In genomic region chr3:127108796-127109195, GRCh38 we compare ENCODE assay signal across 18 cellular contexts.
A peak's percentile ranks its signal among the peaks of the same experiment; 100 is the strongest.
DNase-seq lines count a peak whose midpoint lies in the region; ATAC-seq, FAIRE-seq and TF ChIP-seq lines count a peak whose summit lies in the region.
"Had no signal": no experiment of that assay in that cellular context is flagged by ENCODE, and none has a peak within 500 bp of the region (broad histone marks: within the 10 kb centered on the region; RNA-seq: fewer than 3 reads in every experiment).

No MANE protein-coding gene starts in this region.

- H3K36me3 Mint-ChIP-seq in activated CD8-positive, alpha-beta memory T cell treated with anti-CD3 and anti-CD28 coated beads, Interleukin-2, amount 10 ng/mL, durations not matched to agents 7 days and 5 days, result no peaks in the 10 kb centered on the region
- H3K36me3 Mint-ChIP-seq: CD4-positive, alpha-beta memory T cell had no signal

- intact Hi-C loops in stomach (cut with DNase I; ENCODE audit: low total_unique reads) (no loop called here), spleen (cut with DNase I; ENCODE audit: low total_unique reads) (no loop called here)

- POLR2A ChIA-PET in RWPE1 (lab: Yijun Ruan, JAX; ENCODE audit: low non-redundant PET), result no interaction called here

- no peak overlapping the region for H4K5ac ChIP-seq in mesendoderm (ENCODE audit: low read length)

- peak overlapping the region; percentile 53 for H3K27ac ChIP-seq in RWPE1
- no peak overlapping the region for H3K27ac ChIP-seq in mesendoderm (ENCODE audit: low read depth, low read length)
- H3K27ac ChIP-seq in stomach, result no peak overlapping the region
- no peak overlapping the region for H3K27ac ChIP-seq in spleen
- H3K27ac ChIP-seq: HL-60 had no signal

- H3K9me3 ChIP-seq in stomach (peaks cover 6 to 26% (median 23%) of the 10 kb centered on the region in 4 donors), spleen (peaks cover 2 to 29% (median 28%) of the 10 kb centered on the region in 8 donors)

- H3K27me3 ChIP-seq in bronchial epithelial cell (ENCODE audit: control insufficient read depth, insufficient read depth, low read length), result no peaks in the 10 kb centered on the region
- no peaks in the 10 kb centered on the region for H3K27me3 ChIP-seq in mesendoderm (ENCODE audit: insufficient read depth, low read length, poor library complexity)
- H3K27me3 ChIP-seq in stomach, result no peaks in the 10 kb centered on the region
- H3K27me3 ChIP-seq in spleen (replicated peaks in 1 of 7), result no peaks in the 10 kb centered on the region

- TF ChIP-seq EP300 in stomach (IDR thresholded peaks at IDR 0.05), result no peak

- no peak overlapping the region for H2BK5ac ChIP-seq in mesendoderm (ENCODE audit: low read length)

- H3K23ac ChIP-seq in mesendoderm (ENCODE audit: low read length), result no peak overlapping the region

- no peaks in the 10 kb centered on the region for H3K4me1 ChIP-seq in mesendoderm (ENCODE audit: control insufficient read depth, low read depth, low read length)
- H3K4me1 ChIP-seq in stomach, result no peaks in the 10 kb centered on the region
- no peaks in the 10 kb centered on the region for H3K4me1 ChIP-seq in spleen
- H3K4me1 ChIP-seq: HAP-1 had no signal

- no peak overlapping the region for H3K4me2 ChIP-seq in mesendoderm (ENCODE audit: low read length)

- H4K8ac ChIP-seq in mesendoderm (ENCODE audit: low read depth, low read length), result no peak overlapping the region

- peak; percentile 28 for FAIRE-seq in bronchial epithelial cell (lab: Jason Lieb, UNC)
- FAIRE-seq: HTR-8/SVneo had no signal

- no peaks in the 10 kb centered on the region for H3K79me1 ChIP-seq in mesendoderm (ENCODE audit: low read length)

- no peak overlapping the region for H3K9ac ChIP-seq in mesendoderm (ENCODE audit: low read length)

- H3K4me3 ChIP-seq in bronchial epithelial cell (ENCODE audit: low read depth, low read length) (no peak overlapping the region), mesendoderm (ENCODE audit: low read length) (no peak overlapping the region), stomach (no peak overlapping the region), spleen (no peak overlapping the region)
- H3K4me3 ChIP-seq: HAP-1 had no signal

- H3K27me3 Mint-ChIP-seq in activated CD8-positive, alpha-beta memory T cell treated with anti-CD3 and anti-CD28 coated beads, Interleukin-2, amount 10 ng/mL, durations not matched to agents 7 days and 5 days, result peaks cover 2% of the 10 kb centered on the region

- TF ChIP-seq POLR2A in stomach (IDR thresholded peaks at IDR 0.05) (no peak), spleen (IDR thresholded peaks at IDR 0.05) (no peak)

- TF ChIP-seq CTCF in RWPE1 (conservative IDR thresholded peaks at IDR 0.05; ENCODE audit: low read depth) (no peak), bronchial epithelial cell (IDR thresholded peaks at IDR 0.05; ENCODE audit: insufficient read depth, low read length, severe bottlenecking) (no peak), stomach (IDR thresholded peaks at IDR 0.05) (no peak), spleen (IDR thresholded peaks at IDR 0.05 in 8 of 11, conservative IDR thresholded peaks at IDR 0.05 in 3 of 11) (no peak)

- DNase-seq in RWPE1 (ENCODE audit: low spot score) (no peak), bronchial epithelial cell (ENCODE audit: low read depth) (no peak), mesendoderm (peak; percentile 50), stomach (peak; percentile 1), spleen (no peak)
- no peak for DNase-seq in activated CD8-positive, alpha-beta memory T cell treated with anti-CD3 and anti-CD28 coated beads, Interleukin-2, amount 10 ng/mL, durations not matched to agents 7 days and 5 days
- DNase-seq: Calu3; CD4-positive, alpha-beta memory T cell; NCI-H1417 treated with DMSO at 0.1 percent for 48 hours; NCI-H2171 treated with DMSO at 0.1 percent for 48 hours; NCI-H446 treated with DMSO at 0.1 percent for 48 hours; NCI-H748 treated with DMSO at 0.1 percent for 48 hours; OCI-M1; SIG-M5 had no signal

- H3K9me3 Mint-ChIP-seq in activated CD8-positive, alpha-beta memory T cell treated with anti-CD3 and anti-CD28 coated beads, Interleukin-2, amount 10 ng/mL, durations not matched to agents 7 days and 5 days (ENCODE audit: low read depth), result peaks cover 3% of the 10 kb centered on the region

- no CpG with 5 or more reads among the region's 1 CpG for WGBS in mesendoderm (ENCODE audit: extremely low coverage, insufficient coverage, low lambda C conversion rate)
- 86 to 100% (median 97%) methylated on average over 1 of the region's 1 CpG for WGBS in stomach, 5 donors
- 84 to 100% (median 100%) methylated on average over 1 of the region's 1 CpG for WGBS in spleen, 5 donors

- no peak overlapping the region for H3K56ac ChIP-seq in mesendoderm (ENCODE audit: low read length)

- H2BK120ac ChIP-seq in mesendoderm (ENCODE audit: low read depth, low read length), result no peak overlapping the region

- CTCF ChIA-PET in RWPE1 (lab: Yijun Ruan, JAX), result interaction anchor here (0.6 to 0.7 kb wide), 2 partner anchors 13 to 653 kb away, joined by 3 to 5 read pairs; no protein-coding TSS in a partner anchor
- CTCF ChIA-PET in activated CD8-positive, alpha-beta memory T cell treated with anti-CD3 and anti-CD28 coated beads, Interleukin-2, amount 10 ng/mL, durations not matched to agents 7 days and 5 days (lab: Charles Lee), result no interaction called here

- no peak overlapping the region for H2AK5ac ChIP-seq in mesendoderm (ENCODE audit: low read length)

- H3K18ac ChIP-seq in mesendoderm (ENCODE audit: low read length), result no peak overlapping the region

- H3K4me3 Mint-ChIP-seq in activated CD8-positive, alpha-beta memory T cell treated with anti-CD3 and anti-CD28 coated beads, Interleukin-2, amount 10 ng/mL, durations not matched to agents 7 days and 5 days, result no peak overlapping the region
- H3K4me3 Mint-ChIP-seq: CD4-positive, alpha-beta memory T cell had no signal

- H3K36me3 ChIP-seq in bronchial epithelial cell (ENCODE audit: control insufficient read depth, insufficient read depth, low read length) (no peaks in the 10 kb centered on the region), mesendoderm (ENCODE audit: control insufficient read depth, insufficient read depth, low read length) (no peaks in the 10 kb centered on the region), stomach (no peaks in the 10 kb centered on the region), spleen (no peaks in the 10 kb centered on the region)
- H3K36me3 ChIP-seq: HAP-1 had no signal

- H2BK15ac ChIP-seq in mesendoderm (replicated peaks; ENCODE audit: low read depth), result no peak overlapping the region

- ATAC-seq in GM21619 (IDR thresholded peaks at IDR 0.05; ENCODE audit: unreplicated experiment), result no peak
- ATAC-seq in activated CD8-positive, alpha-beta memory T cell treated with anti-CD3 and anti-CD28 coated beads, Interleukin-2, amount 10 ng/mL, durations not matched to agents 7 days and 5 days, result no peak

- H3K4me1 Mint-ChIP-seq in activated CD8-positive, alpha-beta memory T cell treated with anti-CD3 and anti-CD28 coated beads, Interleukin-2, amount 10 ng/mL, durations not matched to agents 7 days and 5 days, result no peaks in the 10 kb centered on the region
- H3K4me1 Mint-ChIP-seq: CD4-positive, alpha-beta memory T cell had no signal

- no peak overlapping the region for H3K27ac Mint-ChIP-seq in activated CD8-positive, alpha-beta memory T cell treated with anti-CD3 and anti-CD28 coated beads, Interleukin-2, amount 10 ng/mL, durations not matched to agents 7 days and 5 days
- H3K27ac Mint-ChIP-seq: CD4-positive, alpha-beta memory T cell had no signal

- H3K4ac ChIP-seq in mesendoderm (ENCODE audit: low read depth, low read length), result no peak overlapping the region

- H3K79me2 ChIP-seq in mesendoderm (ENCODE audit: control insufficient read depth, insufficient read depth, low read length), result no peaks in the 10 kb centered on the region

Comparison
In these comparisons a context has a peak if more than half of its experiments do, and no peak if none do; other contexts are left out.
1. DNase-seq: peak in mesendoderm (single experiment) and stomach (single experiment); none in RWPE1 (single experiment), bronchial epithelial cell (single experiment), spleen (single experiment) and activated CD8-positive, alpha-beta memory T cell treated with anti-CD3 and anti-CD28 coated beads, Interleukin-2, amount 10 ng/mL, durations not matched to agents 7 days and 5 days (single experiment).